28 cellular contexts compared by ENCODE assay signal in the genomic region with DNA sequence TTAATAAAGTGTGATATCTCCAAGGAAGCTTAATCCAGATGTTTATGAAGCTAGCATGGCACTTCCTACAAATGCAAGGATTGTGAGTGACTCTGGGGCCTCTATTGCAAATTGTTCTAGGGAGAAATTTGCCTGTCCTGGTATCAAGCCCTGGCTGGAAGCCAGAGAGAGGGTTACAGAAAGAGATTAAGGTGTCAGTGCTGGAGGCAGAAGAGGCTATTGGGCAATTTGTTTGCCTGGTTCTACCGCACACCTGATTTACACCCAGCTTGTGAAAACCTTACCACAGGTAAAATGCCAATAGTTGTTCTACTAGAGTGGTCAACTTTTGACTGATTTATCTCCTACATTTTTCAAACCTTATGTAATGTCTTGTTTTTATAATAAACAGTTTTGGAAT.
"Had no signal": no experiment of that assay in that cellular context is flagged by ENCODE, and none has a peak within 500 bp of the region (broad histone marks: within the 10 kb centered on the region; RNA-seq: fewer than 3 reads in every experiment).

No MANE protein-coding gene starts in this region.

- H3K4me2 ChIP-seq: smooth muscle cell had no signal

- H3K27me3 ChIP-seq: cardiac muscle cell, foreskin keratinocyte, heart left ventricle, left lung, stomach, thyroid gland, upper lobe of left lung, vagina had no signal

- H3K4me1 ChIP-seq: heart left ventricle, left lung, parathyroid adenoma, psoas muscle, stomach, thyroid gland, upper lobe of left lung, vagina had no signal

- H3K4me3 ChIP-seq: cardiac muscle cell, coronary artery, dorsolateral prefrontal cortex, heart left ventricle, left lung, psoas muscle, smooth muscle cell, stomach, thyroid gland, upper lobe of left lung, vagina had no signal

- H3K9ac ChIP-seq: parathyroid adenoma had no signal

- H3K79me2 ChIP-seq: parathyroid adenoma had no signal

- H3K36me3 ChIP-seq: cardiac muscle cell, heart left ventricle, left lung, stomach, thyroid gland, upper lobe of left lung, vagina had no signal

- H3K9me3 ChIP-seq: heart left ventricle, psoas muscle, stomach, thyroid gland, upper lobe of left lung, vagina had no signal

- DNase-seq: activated CD4-positive, alpha-beta T cell treated with anti-CD3 and anti-CD28 coated beads for 36 hours; activated CD4-positive, CD25-positive, alpha-beta regulatory T cell; activated CD8-positive, alpha-beta memory T cell treated with anti-CD3 and anti-CD28 coated beads for 24 hours; activated effector memory CD4-positive, alpha-beta T cell treated with Interleukin-2 at 50 U/mL for 16 hours; activated naive CD4-positive, alpha-beta T cell treated with Interleukin-2 at 50 U/mL for 16 hours; anterior cingulate cortex; dorsolateral prefrontal cortex; effector memory CD4-positive, alpha-beta T cell; heart left ventricle; hypothalamus; kidney glomerular epithelial cell; left lung; midbrain; naive thymus-derived CD4-positive, alpha-beta T cell; psoas muscle; stimulated activated CD4-positive, alpha-beta T cell treated with anti-CD3 and anti-CD28 coated beads, Interleukin-1b, Interleukin-23, amount 100 ng/mL, for 48 hours; stimulated activated CD4-positive, alpha-beta T cell treated with anti-CD3 and anti-CD28 coated beads, Interleukin-4, amount 100 ng/mL, for 4 hours; stimulated activated CD8-positive, alpha-beta memory T cell treated with anti-CD3 and anti-CD28 coated beads, Interleukin-4, amount 100 ng/mL, for 48 hours; stimulated activated naive B cell treated with anti-CD40 and anti-IgM and Interleukin-4, amounts not matched to agents 10 μg/mL and 1 μg/mL and 100 μg/mL, for 72 hours; stomach; thyroid gland; upper lobe of left lung had no signal

- ATAC-seq: activated CD4-positive, alpha-beta T cell treated with anti-CD3 and anti-CD28 coated beads for 36 hours; foreskin keratinocyte; heart left ventricle; left lung; naive thymus-derived CD4-positive, alpha-beta T cell; psoas muscle; stimulated activated naive B cell treated with anti-CD40 and anti-IgM and Interleukin-4, amounts not matched to agents 10 μg/mL and 1 μg/mL and 100 μg/mL, for 72 hours had no signal

- H3K27ac ChIP-seq: cardiac muscle cell, coronary artery, dorsolateral prefrontal cortex, foreskin keratinocyte, heart left ventricle, left lung, parathyroid adenoma, psoas muscle, stomach, thyroid gland, upper lobe of left lung, vagina had no signal

- H2AFZ ChIP-seq: parathyroid adenoma had no signal
